In the genomic region with DNA sequence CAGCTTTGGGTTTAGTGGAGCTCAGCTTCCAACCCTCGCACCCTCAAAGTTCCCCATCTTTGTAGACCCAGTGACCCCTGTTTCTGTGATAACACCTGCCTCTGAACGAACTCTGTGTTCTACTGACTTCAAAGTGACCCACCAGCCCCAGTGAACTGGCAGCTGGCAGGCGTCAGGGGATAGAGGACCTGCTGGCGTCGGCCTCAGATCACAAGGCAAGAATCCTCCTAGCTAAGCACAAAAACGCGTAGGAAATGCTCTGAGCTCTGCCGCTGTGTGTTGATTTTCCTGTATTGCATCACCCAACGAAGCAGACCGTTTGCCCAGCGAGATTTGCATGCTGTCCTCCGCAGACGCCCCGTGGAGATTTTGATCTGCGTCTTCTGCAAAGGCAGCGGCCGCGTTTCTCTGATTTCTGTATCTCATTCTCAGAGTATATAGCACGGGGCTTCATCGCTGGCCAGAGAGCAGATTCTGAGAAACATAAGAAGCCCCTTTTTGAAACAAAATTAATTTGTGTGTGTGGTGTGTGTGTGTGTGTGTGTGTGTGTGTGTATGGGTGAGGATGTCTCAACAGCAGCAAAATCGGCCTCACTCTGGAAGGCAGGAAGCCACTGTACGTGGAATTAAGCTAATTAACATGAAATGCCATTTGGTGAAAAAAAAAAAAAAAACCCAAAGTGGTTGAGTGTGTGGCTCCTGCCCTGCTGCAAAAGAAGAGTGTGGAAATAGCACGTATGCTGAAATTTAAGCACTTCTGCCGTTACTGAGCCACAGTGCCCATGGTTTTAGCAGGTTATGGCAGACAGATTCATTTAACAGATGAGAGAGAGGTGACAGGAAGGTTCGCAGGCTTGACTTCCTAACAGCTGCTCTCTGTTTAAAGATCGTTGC, we compare ENCODE assay signal across 8 cellular contexts. TPM values are rescaled to one million over a fixed set of nuclear protein-coding genes. Genes with fewer than 3 reads are reported as not detected.
DNase-seq lines count a peak whose midpoint lies in the region; ATAC-seq and TF ChIP-seq lines count a peak whose summit lies in the region.

No MANE protein-coding gene starts in this region.

- peaks cover 59% of the 10 kb centered on the region for H3K27me3 ChIP-seq in PC-9 (ENCODE audit: insufficient read depth, low read depth)
- H3K27me3 ChIP-seq in hepatocyte, result no peaks in the 10 kb centered on the region

- H3K27ac ChIP-seq in PC-9 (no peak overlapping the region), hepatocyte (peak overlapping the region; percentile 83), skin epidermis (peak overlapping the region in 19 of 21 experiments; percentile 9 to 92 (median 63))

- H3K4me2 ChIP-seq in PC-9, result peak overlapping the region; percentile 72
- peak overlapping the region; percentile 73 for H3K4me2 ChIP-seq in hepatocyte

- CTCF ChIA-PET in PC-9 (lab: Charles Lee), result no interaction called here

- H3K9me3 ChIP-seq in PC-9 (ENCODE audit: insufficient read depth, low read depth), result peaks cover 4% of the 10 kb centered on the region; the same call in 1 of the 2 replicates
- H3K9me3 ChIP-seq in hepatocyte (ENCODE audit: low read depth), result no peaks in the 10 kb centered on the region

- H4K20me1 ChIP-seq in PC-9 (ENCODE audit: insufficient read depth), result no peaks in the 10 kb centered on the region
- no peaks in the 10 kb centered on the region for H4K20me1 ChIP-seq in hepatocyte (ENCODE audit: insufficient read depth, poor library complexity, severe bottlenecking)

- peak overlapping the region; percentile 85 for H3K4me3 Mint-ChIP-seq in activated naive CD8-positive, alpha-beta T cell treated with anti-CD3 and anti-CD28 coated beads, Interleukin-2, amount 10 ng/mL, durations not matched to agents 7 days and 5 days

- H3K9me2 ChIP-seq in PC-9 (ENCODE audit: insufficient read depth), result no peaks in the 10 kb centered on the region
- no peaks in the 10 kb centered on the region for H3K9me2 ChIP-seq in hepatocyte (replicated peaks; ENCODE audit: insufficient read depth)

- intact Hi-C loops in PC-9 (cut with micrococcal nuclease; ENCODE audit: unreplicated experiment), result no loop called here

- DNase-seq in GM10266 (ENCODE audit: extremely low spot score) (peak; percentile 63), HFF-Myc (ENCODE audit: extremely low read depth, low read depth) (peak; percentile 39), PC-9 (peak; percentile 15 to 50), hepatocyte (ENCODE audit: low spot score) (peak; percentile 87), DMS79 treated with DMSO at 0.1 percent for 48 hours (lab: John Stamatoyannopoulos, UW) (no peak), NCI-H345 (lab: John Stamatoyannopoulos, UW) (no peak)
- DNase-seq in activated naive CD8-positive, alpha-beta T cell treated with anti-CD3 and anti-CD28 coated beads, Interleukin-2, amount 10 ng/mL, durations not matched to agents 7 days and 5 days, result peak; percentile 80

- POLR2A ChIA-PET in PC-9 (lab: Charles Lee; ENCODE audit: unreplicated experiment), result no interaction called here
- POLR2A ChIA-PET in activated naive CD8-positive, alpha-beta T cell treated with anti-CD3 and anti-CD28 coated beads, Interleukin-2, amount 10 ng/mL, durations not matched to agents 7 days and 5 days (lab: Charles Lee), result no interaction called here

- peaks cover 53% of the 10 kb centered on the region for H3K36me3 Mint-ChIP-seq in activated naive CD8-positive, alpha-beta T cell treated with anti-CD3 and anti-CD28 coated beads, Interleukin-2, amount 10 ng/mL, durations not matched to agents 7 days and 5 days

- no TSS peak for BruUV-seq in PC-9 (replicated peaks; lab: Mats Ljungman, UMichigan)

- 13% methylated on average over 26 of the region's 26 CpGs for WGBS in hepatocyte (ENCODE audit: low lambda C conversion rate, missing lambda C conversion rate)

- no peaks in the 10 kb centered on the region; the same call in 1 of the 2 replicates for H3F3A ChIP-seq in PC-9 (ENCODE audit: insufficient read depth, low read depth)

- peak; percentile 86 for ATAC-seq in activated naive CD8-positive, alpha-beta T cell treated with anti-CD3 and anti-CD28 coated beads, Interleukin-2, amount 10 ng/mL, durations not matched to agents 7 days and 5 days (ENCODE audit: low read depth)

- H3K27me3 Mint-ChIP-seq in activated naive CD8-positive, alpha-beta T cell treated with anti-CD3 and anti-CD28 coated beads, Interleukin-2, amount 10 ng/mL, durations not matched to agents 7 days and 5 days, result no peaks in the 10 kb centered on the region

- H3K4me1 ChIP-seq in PC-9 (replicated peaks; ENCODE audit: insufficient read depth) (no peaks in the 10 kb centered on the region), hepatocyte (ENCODE audit: insufficient read depth) (no peaks in the 10 kb centered on the region)

- no peak for TF ChIP-seq CTCF in GM10266 (IDR thresholded peaks at IDR 0.05; ENCODE audit: control insufficient read depth, insufficient read depth, low read depth, missing control alignments)
- no peak for TF ChIP-seq CTCF in HFF-Myc (IDR thresholded peaks at IDR 0.05; ENCODE audit: low read depth, low read length, missing control alignments)
- TF ChIP-seq CTCF in PC-9 (conservative IDR thresholded peaks at IDR 0.05), result no peak
- TF ChIP-seq CTCF in hepatocyte (IDR thresholded peaks at IDR 0.05; ENCODE audit: poor library complexity), result no peak

- peaks cover 54% of the 10 kb centered on the region for H3K4me1 Mint-ChIP-seq in activated naive CD8-positive, alpha-beta T cell treated with anti-CD3 and anti-CD28 coated beads, Interleukin-2, amount 10 ng/mL, durations not matched to agents 7 days and 5 days

- H3K4me3 ChIP-seq in HFF-Myc (replicated peaks; ENCODE audit: low read depth, low read length) (no peak overlapping the region), PC-9 (peak overlapping the region; percentile 43; the same call in 1 of the 2 replicates), hepatocyte (no peak overlapping the region), skin epidermis (peak overlapping the region in 1 of 7 experiments; percentile 7)

- peak overlapping the region; percentile 99 for H3K27ac Mint-ChIP-seq in activated naive CD8-positive, alpha-beta T cell treated with anti-CD3 and anti-CD28 coated beads, Interleukin-2, amount 10 ng/mL, durations not matched to agents 7 days and 5 days

- H3K9me3 Mint-ChIP-seq in activated naive CD8-positive, alpha-beta T cell treated with anti-CD3 and anti-CD28 coated beads, Interleukin-2, amount 10 ng/mL, durations not matched to agents 7 days and 5 days, result peaks cover 15% of the 10 kb centered on the region

- H3K79me2 ChIP-seq in PC-9 (ENCODE audit: low read depth) (no peaks in the 10 kb centered on the region), hepatocyte (no peaks in the 10 kb centered on the region)

- H2AFZ ChIP-seq in PC-9 (peak overlapping the region; percentile 79), hepatocyte (peak overlapping the region; percentile 5)

- H3K36me3 ChIP-seq in PC-9 (ENCODE audit: low read depth) (no peaks in the 10 kb centered on the region), hepatocyte (replicated peaks; ENCODE audit: insufficient read depth, low read depth) (no peaks in the 10 kb centered on the region)

RNA-seq across cellular contexts. Expression of gene ASMTL, which starts 29.2 kb away (rescaled TPM):
- total RNA-seq in PC-9 (2021) (42.7 and 55.4 TPM in 2 replicates), hepatocyte (10.1 and 15.1 TPM in 2 replicates)
- 10 to 100 TPM; 39.4 to 42.2 TPM for total RNA-seq in activated naive CD8-positive, alpha-beta T cell treated with anti-CD3 and anti-CD28 coated beads, Interleukin-2, amount 10 ng/mL, durations not matched to agents 7 days and 5 days
- polyA plus RNA-seq in hepatocyte, result 26.7 and 31.0 TPM in 2 replicates

RNA-seq across cellular contexts. Expression of gene P2RY8, which starts 55.1 kb away (rescaled TPM):
- total RNA-seq in PC-9 (2021) (not detected in 2 replicates), hepatocyte (0.07 TPM in 1 of 2 replicates, not detected in the other)
- total RNA-seq in activated naive CD8-positive, alpha-beta T cell treated with anti-CD3 and anti-CD28 coated beads, Interleukin-2, amount 10 ng/mL, durations not matched to agents 7 days and 5 days, result 10 to 100 TPM; 87.6 to 92.4 TPM
- 0.54 TPM in 1 of 2 replicates, not detected in the other for polyA plus RNA-seq in hepatocyte

Comparison
In these comparisons a context has a peak if more than half of its experiments do, and no peak if none do; other contexts are left out.
1. DNase-seq: peak in GM10266 (single experiment), HFF-Myc (single experiment), PC-9 (2 of 2), activated naive CD8-positive, alpha-beta T cell treated with anti-CD3 and anti-CD28 coated beads, Interleukin-2, amount 10 ng/mL, durations not matched to agents 7 days and 5 days (single experiment) and hepatocyte (single experiment); none in DMS79 treated with DMSO at 0.1 percent for 48 hours (single experiment) and NCI-H345 (single experiment).
2. RNA of gene P2RY8, which starts 55.1 kb away (total RNA-seq): 87.6 to 92.4 TPM in activated naive CD8-positive, alpha-beta T cell treated with anti-CD3 and anti-CD28 coated beads, Interleukin-2, amount 10 ng/mL, durations not matched to agents 7 days and 5 days; 0.07 TPM in hepatocyte and not detected in PC-9; every median in the first group is over 10 times any median in the second.